7 cellular contexts compared by ENCODE assay signal in genomic region chr2:172555522-172556283, GRCh38. TPM values are rescaled to one million over a fixed set of nuclear protein-coding genes. Genes with fewer than 3 reads are reported as not detected.
DNase-seq lines count a peak whose midpoint lies in the region; ATAC-seq and TF ChIP-seq lines count a peak whose summit lies in the region.

Gene PDK1, plus strand, starts transcription at chr2:172556090. Its CDS starts 61 bp downstream, at chr2:172556151.

- in situ Hi-C loops in astrocyte of the spinal cord (cut with HindIII; ENCODE audit: low sequenced_read_pairs): no loop called here

- DNase-seq in NCI-H2081 (lab: John Stamatoyannopoulos, UW) (peak; percentile 86), T1000 (lab: John Stamatoyannopoulos, UW) (peak; percentile 87), astrocyte of the spinal cord (ENCODE audit: low read depth, low spot score) (peak; percentile 92), hippocampal formation (lab: John Stamatoyannopoulos, UW) (peak; percentile 85 to 88), sciatic nerve (ENCODE audit: low spot score) (peak; percentile 93)

- TF ChIP-seq CTCF in astrocyte of the spinal cord (IDR thresholded peaks at IDR 0.05; ENCODE audit: low read depth, low read length): no peak

- intact Hi-C loops in sciatic nerve (cut with DNase I): no loop called here

- ATAC-seq in GM18511 (IDR thresholded peaks at IDR 0.05; ENCODE audit: unreplicated experiment) (peak; percentile 89), HG02981 (IDR thresholded peaks at IDR 0.05; ENCODE audit: unreplicated experiment) (peak; percentile 87), sciatic nerve (peak; percentile 98)

- H3K4me3 ChIP-seq in astrocyte of the spinal cord (ENCODE audit: low read depth, low read length): peak within 1 kb of the TSS; percentile 75

RNA-seq across cellular contexts. Expression of gene PDK1, which starts in this region (rescaled TPM):
- total RNA-seq in sciatic nerve: 18.9 TPM

Comparison
In these comparisons a context has a peak if more than half of its experiments do, and no peak if none do; other contexts are left out.
1. Peak in every context shown above with its lines: DNase-seq, ATAC-seq and H3K4me3 ChIP-seq.